20 cellular contexts compared by ENCODE assay signal in genomic region chr10:99470327-99470726, GRCh38.
"Had no signal": no experiment of that assay in that cellular context is flagged by ENCODE, and none has a peak within 500 bp of the region (broad histone marks: within the 10 kb centered on the region; RNA-seq: fewer than 3 reads in every experiment).

No MANE protein-coding gene starts in this region.

- H3K4me1 Mint-ChIP-seq: mesothelial cell of epicardium; natural killer cell; neural crest cell; stimulated activated naive CD8-positive, alpha-beta T cell treated with anti-CD3 and anti-CD28 coated beads, Interleukin-15, amount 100 ng/mL, for 72 hours had no signal

- H3K36me3 Mint-ChIP-seq: mesothelial cell of epicardium; natural killer cell; stimulated activated memory B cell treated with anti-CD40 and anti-IgM and Interleukin-4, amounts not matched to agents 10 μg/mL and 1 μg/mL and 100 μg/mL, for 72 hours had no signal

- H3K4me1 ChIP-seq: gastrocnemius medialis, testis had no signal

- H3K4me3 ChIP-seq: esophagus muscularis mucosa, gastrocnemius medialis, heart right ventricle, spleen, testis, transverse colon had no signal

- H3K4me3 Mint-ChIP-seq: mesothelial cell of epicardium; natural killer cell; neural crest cell; stimulated activated memory B cell treated with anti-CD40 and anti-IgM and Interleukin-4, amounts not matched to agents 10 μg/mL and 1 μg/mL and 100 μg/mL, for 72 hours; stimulated activated naive CD8-positive, alpha-beta T cell treated with anti-CD3 and anti-CD28 coated beads, Interleukin-15, amount 100 ng/mL, for 72 hours had no signal

- H3K9me3 ChIP-seq: esophagus muscularis mucosa, gastrocnemius medialis, heart right ventricle, spleen, testis, transverse colon had no signal

- H3K36me3 ChIP-seq: esophagus muscularis mucosa, gastrocnemius medialis, heart right ventricle, spleen, transverse colon had no signal

- H3K9me3 Mint-ChIP-seq: mesothelial cell of epicardium; natural killer cell; neural crest cell; stimulated activated memory B cell treated with anti-CD40 and anti-IgM and Interleukin-4, amounts not matched to agents 10 μg/mL and 1 μg/mL and 100 μg/mL, for 72 hours; stimulated activated naive CD8-positive, alpha-beta T cell treated with anti-CD3 and anti-CD28 coated beads, Interleukin-15, amount 100 ng/mL, for 72 hours had no signal

- H3K27ac ChIP-seq: epithelial cell of prostate, esophagus muscularis mucosa, gastrocnemius medialis, heart right ventricle, spleen, testis, transverse colon had no signal

- H3K27ac Mint-ChIP-seq: mesothelial cell of epicardium; natural killer cell; stimulated activated memory B cell treated with anti-CD40 and anti-IgM and Interleukin-4, amounts not matched to agents 10 μg/mL and 1 μg/mL and 100 μg/mL, for 72 hours; stimulated activated naive CD8-positive, alpha-beta T cell treated with anti-CD3 and anti-CD28 coated beads, Interleukin-15, amount 100 ng/mL, for 72 hours had no signal

- DNase-seq: effector memory CD4-positive, alpha-beta T cell; gastrocnemius medialis; heart right ventricle; hypothalamus; islet precursor cell; mammary epithelial cell; natural killer cell; posterior cingulate gyrus; spleen; stimulated activated CD4-positive, alpha-beta T cell treated with anti-CD3 and anti-CD28 coated beads, Interleukin-15, amount 100 ng/mL, for 24 hours; stimulated activated CD4-positive, alpha-beta T cell treated with anti-CD3 and anti-CD28 coated beads, Interleukin-1b, Interleukin-23, amount 100 ng/mL, for 48 hours; stimulated activated CD4-positive, alpha-beta T cell treated with anti-CD3 and anti-CD28 coated beads, Interleukin-4, amount 100 ng/mL, for 24 hours; stimulated activated naive CD8-positive, alpha-beta T cell treated with anti-CD3 and anti-CD28 coated beads, Interleukin-15, amount 100 ng/mL, for 72 hours; testis; transverse colon had no signal

- H3K27me3 ChIP-seq: testis had no signal
